In the genomic region with DNA sequence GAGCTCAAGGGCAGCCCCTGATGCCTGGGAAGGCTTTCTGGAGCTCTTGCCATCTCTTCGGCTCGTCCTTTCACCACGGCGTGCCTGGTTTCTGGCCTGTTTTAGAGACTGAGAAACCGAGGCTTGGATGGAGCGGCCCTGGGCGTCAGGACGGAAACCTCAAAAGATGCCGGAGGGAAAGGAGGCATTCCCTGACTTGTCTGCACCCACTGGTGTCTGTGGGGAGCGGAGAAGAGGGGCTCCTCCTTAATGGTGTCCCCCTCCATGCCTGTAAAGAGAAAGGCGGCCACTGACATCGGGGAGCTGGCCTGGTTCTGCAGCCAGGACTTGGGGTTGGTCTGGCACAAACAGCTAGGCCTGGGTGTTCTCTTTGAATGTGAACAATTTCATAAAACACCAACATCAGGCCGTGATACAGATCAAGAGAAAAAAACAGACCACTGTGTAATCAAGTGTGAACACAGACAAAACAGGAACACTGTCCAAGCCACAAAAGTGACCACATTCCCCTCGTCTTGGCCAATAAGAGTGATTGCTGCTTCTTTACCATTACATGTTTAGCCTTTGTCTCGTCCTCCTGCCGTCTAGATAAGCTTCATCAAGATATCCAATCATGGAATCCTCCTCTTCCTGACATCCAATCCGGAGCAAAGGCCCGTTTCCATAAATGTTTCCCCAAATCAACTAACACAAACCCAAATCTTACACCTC, we compare ENCODE assay signal across 8 cellular contexts. TPM values are rescaled to one million over a fixed set of nuclear protein-coding genes. Genes with fewer than 3 reads are reported as not detected.
DNase-seq lines count a peak whose midpoint lies in the region; ATAC-seq and TF ChIP-seq lines count a peak whose summit lies in the region.

No MANE protein-coding gene starts in this region.

- H3K36me3 Mint-ChIP-seq in stimulated activated naive CD8-positive, alpha-beta T cell treated with anti-CD3 and anti-CD28 coated beads, Interleukin-15, Interleukin-2, amounts not matched to agents 100 ng/mL and 50 ng/mL, for 24 hours (ENCODE audit: low read depth), result peaks cover 28% of the 10 kb centered on the region
- H3K36me3 Mint-ChIP-seq in naive B cell, result no peaks in the 10 kb centered on the region

- TF ChIP-seq CTCF in choroid plexus epithelial cell (conservative IDR thresholded peaks at IDR 0.05; ENCODE audit: low read depth, low read length), result no peak

- no peak for DNase-seq in stimulated activated naive CD8-positive, alpha-beta T cell treated with anti-CD3 and anti-CD28 coated beads, Interleukin-15, Interleukin-2, amounts not matched to agents 100 U/mL and 50 U/mL, for 24 hours
- DNase-seq in NOMO-1 treated with DMSO at 0.1 percent for 48 hours (lab: John Stamatoyannopoulos, UW; ENCODE audit: unreplicated experiment) (peak; percentile 63), choroid plexus epithelial cell (ENCODE audit: low read depth) (no peak), naive B cell (peak; percentile 9), SHP77 treated with DMSO at 0.1 percent for 48 hours (lab: John Stamatoyannopoulos, UW) (no peak), Ammon's horn (ENCODE audit: low spot score) (no peak), NCI-H128 (lab: John Stamatoyannopoulos, UW; ENCODE audit: unreplicated experiment) (no peak)

- no peak for ATAC-seq in stimulated activated naive CD8-positive, alpha-beta T cell treated with anti-CD3 and anti-CD28 coated beads, Interleukin-15, Interleukin-2, amounts not matched to agents 100 U/mL and 50 U/mL, for 24 hours
- no peak for ATAC-seq in naive B cell (ENCODE audit: low read depth in 2 of 2)

- H3K4me3 Mint-ChIP-seq in stimulated activated naive CD8-positive, alpha-beta T cell treated with anti-CD3 and anti-CD28 coated beads, Interleukin-15, Interleukin-2, amounts not matched to agents 100 ng/mL and 50 ng/mL, for 24 hours, result peak overlapping the region; percentile 80
- H3K4me3 Mint-ChIP-seq in naive B cell, result peak overlapping the region; percentile 63 to 94 (median 86)

- no peaks in the 10 kb centered on the region for H3K9me3 Mint-ChIP-seq in stimulated activated naive CD8-positive, alpha-beta T cell treated with anti-CD3 and anti-CD28 coated beads, Interleukin-15, Interleukin-2, amounts not matched to agents 100 ng/mL and 50 ng/mL, for 24 hours
- peaks cover 0 to 2% (median 0%) of the 10 kb centered on the region in 7 donors for H3K9me3 Mint-ChIP-seq in naive B cell

- H3K4me1 Mint-ChIP-seq in stimulated activated naive CD8-positive, alpha-beta T cell treated with anti-CD3 and anti-CD28 coated beads, Interleukin-15, Interleukin-2, amounts not matched to agents 100 ng/mL and 50 ng/mL, for 24 hours (ENCODE audit: low read depth), result peaks cover 46% of the 10 kb centered on the region
- peaks cover 20 to 39% (median 36%) of the 10 kb centered on the region in 3 donors for H3K4me1 Mint-ChIP-seq in naive B cell

- peak overlapping the region; percentile 75 for H3K4me3 ChIP-seq in choroid plexus epithelial cell (ENCODE audit: low read depth, low read length)

- H3K27me3 Mint-ChIP-seq in stimulated activated naive CD8-positive, alpha-beta T cell treated with anti-CD3 and anti-CD28 coated beads, Interleukin-15, Interleukin-2, amounts not matched to agents 100 ng/mL and 50 ng/mL, for 24 hours, result peaks cover 4% of the 10 kb centered on the region
- H3K27me3 Mint-ChIP-seq in naive B cell, result no peaks in the 10 kb centered on the region

- peak overlapping the region; percentile 87 for H3K27ac Mint-ChIP-seq in stimulated activated naive CD8-positive, alpha-beta T cell treated with anti-CD3 and anti-CD28 coated beads, Interleukin-15, Interleukin-2, amounts not matched to agents 100 ng/mL and 50 ng/mL, for 24 hours
- peak overlapping the region; percentile 39 to 95 (median 88) for H3K27ac Mint-ChIP-seq in naive B cell

RNA-seq across cellular contexts. Expression of a gene that starts 0.6 kb away (rescaled TPM):
- 10 to 100 TPM; 37.4 to 51.4 (median 48.4) TPM for polyA plus RNA-seq in naive B cell (ENCODE audit: low read depth in 6 of 6)

RNA-seq across cellular contexts. Expression of a gene that starts 35.7 kb away (rescaled TPM):
- 1 to 10 TPM; 2.5 to 6.9 (median 3.9) TPM for polyA plus RNA-seq in naive B cell (ENCODE audit: low read depth in 6 of 6)

RNA-seq across cellular contexts. Expression of a gene that starts 45.4 kb away (rescaled TPM):
- not detected for polyA plus RNA-seq in naive B cell (ENCODE audit: low read depth in 6 of 6)

Comparison
In these comparisons a context has a peak if more than half of its experiments do, and no peak if none do; other contexts are left out.
1. DNase-seq: peak in NOMO-1 treated with DMSO at 0.1 percent for 48 hours (single experiment) and naive B cell (single experiment); none in stimulated activated naive CD8-positive, alpha-beta T cell treated with anti-CD3 and anti-CD28 coated beads, Interleukin-15, Interleukin-2, amounts not matched to agents 100 U/mL and 50 U/mL, for 24 hours (single experiment), choroid plexus epithelial cell (single experiment), SHP77 treated with DMSO at 0.1 percent for 48 hours (single experiment), Ammon's horn (single experiment) and NCI-H128 (single experiment).